Comparison of ENCODE assay signal across 12 cellular contexts in genomic region chr15:50463423-50464358, GRCh38. TPM values are rescaled to one million over a fixed set of nuclear protein-coding genes. Genes with fewer than 3 reads are reported as not detected.
DNase-seq lines count a peak whose midpoint lies in the region; ATAC-seq and TF ChIP-seq lines count a peak whose summit lies in the region.
"Had no signal": no experiment of that assay in that cellular context is flagged by ENCODE, and none has a peak within 500 bp of the region (broad histone marks: within the 10 kb centered on the region; RNA-seq: fewer than 3 reads in every experiment).

No MANE protein-coding gene starts in this region.

- H3K9ac ChIP-seq in HUES6 (ENCODE audit: low read length) = no peak overlapping the region
- H3K9ac ChIP-seq in mesenchymal stem cell (ENCODE audit: low read length) = no peak overlapping the region

- no peak overlapping the region for H2BK120ac ChIP-seq in mesenchymal stem cell (ENCODE audit: low read depth, low read length)

- H4K8ac ChIP-seq in mesenchymal stem cell (ENCODE audit: low read length) = no peak overlapping the region

- H3K23ac ChIP-seq in mesenchymal stem cell (ENCODE audit: low read length in 2 of 2) = no peak overlapping the region

- H2BK15ac ChIP-seq in mesenchymal stem cell (ENCODE audit: low read depth, poor library complexity, severe bottlenecking) = no peak overlapping the region

- H3K27me3 ChIP-seq in HUES6 (ENCODE audit: control insufficient read depth, insufficient read depth, low read length) = no peaks in the 10 kb centered on the region
- H3K27me3 ChIP-seq in mesenchymal stem cell (ENCODE audit: control insufficient read depth in 1 of 2, insufficient read depth in 1 of 2, low read length in 2 of 2) = no peaks in the 10 kb centered on the region
- no peaks in the 10 kb centered on the region for H3K27me3 ChIP-seq in right atrium auricular region

- H3K27ac ChIP-seq in HUES6 (ENCODE audit: low read depth, low read length) (0 out of 2 replicates have a peak overlapping the region, but pooled peaks have one; percentile 26), mesenchymal stem cell (ENCODE audit: low read length, poor library complexity, severe bottlenecking) (no peak overlapping the region), right atrium auricular region (no peak overlapping the region)
- H3K27ac ChIP-seq: PC-9 had no signal

- no CpG with 5 or more reads among the region's 2 CpGs for WGBS in mesenchymal stem cell

- H3K4me3 ChIP-seq in HUES6 (ENCODE audit: low read depth, low read length) (no peak overlapping the region), cardiac fibroblast (replicated peaks in 1 of 2; ENCODE audit: low read depth in 2 of 2, low read length in 2 of 2) (no peak overlapping the region), mesenchymal stem cell (ENCODE audit: insufficient read depth in 1 of 2, low read depth in 1 of 2, low read length in 2 of 2) (no peak overlapping the region), right atrium auricular region (no peak overlapping the region)
- H3K4me3 ChIP-seq: PC-9 had no signal

- DNase-seq in AG20443 (ENCODE audit: low spot score) = peak; percentile 21
- peak; percentile 19 to 60 for DNase-seq in cardiac fibroblast (ENCODE audit: low read depth in 2 of 2)
- peak; percentile 77 for DNase-seq in mesenchymal stem cell
- no peak for DNase-seq in right atrium auricular region (ENCODE audit: low spot score)
- no peak for DNase-seq in stimulated activated CD4-positive, alpha-beta T cell treated with anti-CD3 and anti-CD28 coated beads, Interleukin-2, amount 100 ng/mL, for 48 hours
- no peak for DNase-seq in NCI-H526 (lab: John Stamatoyannopoulos, UW)
- DNase-seq: activated CD8-positive, alpha-beta memory T cell treated with anti-CD3 and anti-CD28 coated beads, Interleukin-2, amount 50 U/mL, for 4 hours; NCI-H187; PC-9; stimulated activated CD4-positive, alpha-beta T cell treated with anti-CD3 and anti-CD28 coated beads, Interleukin-12 subunit alpha, Interleukin-12 subunit beta, amount 100 ng/mL, for 4 hours had no signal

- H3K4me2 ChIP-seq in mesenchymal stem cell (ENCODE audit: low read length, poor library complexity, severe bottlenecking) = no peak overlapping the region
- H3K4me2 ChIP-seq: PC-9 had no signal

- H2BK5ac ChIP-seq in mesenchymal stem cell (ENCODE audit: low read depth, low read length, poor library complexity, severe bottlenecking) = no peak overlapping the region

- no peak for TF ChIP-seq CTCF in cardiac fibroblast (IDR thresholded peaks at IDR 0.05; ENCODE audit: low read depth, low read length)
- TF ChIP-seq CTCF in right atrium auricular region (IDR thresholded peaks at IDR 0.05) = no peak

- H4K91ac ChIP-seq in mesenchymal stem cell (ENCODE audit: low read length) = no peak overlapping the region

- H2AK5ac ChIP-seq in mesenchymal stem cell (ENCODE audit: low read length, severe bottlenecking) = no peak overlapping the region

- ATAC-seq in HG03159 (IDR thresholded peaks at IDR 0.05; ENCODE audit: unreplicated experiment) = no peak

- H2AFZ ChIP-seq in mesenchymal stem cell (ENCODE audit: low read depth, low read length) = no peak overlapping the region
- H2AFZ ChIP-seq: PC-9 had no signal

- no peaks in the 10 kb centered on the region for H3K9me3 ChIP-seq in HUES6 (ENCODE audit: control insufficient read depth, insufficient read depth, low read depth, low read length)
- H3K9me3 ChIP-seq in mesenchymal stem cell (ENCODE audit: control insufficient read depth, low read length) = no peaks in the 10 kb centered on the region
- H3K9me3 ChIP-seq in right atrium auricular region = no peaks in the 10 kb centered on the region

- H3K4me1 ChIP-seq in HUES6 (ENCODE audit: control insufficient read depth, insufficient read depth, low read length) (peaks cover 28% of the 10 kb centered on the region), mesenchymal stem cell (ENCODE audit: control insufficient read depth, insufficient read depth, low read depth, low read length) (no peaks in the 10 kb centered on the region), right atrium auricular region (no peaks in the 10 kb centered on the region)

- peaks cover 5% of the 10 kb centered on the region for H3K79me1 ChIP-seq in mesenchymal stem cell (replicated peaks; ENCODE audit: low read length, poor library complexity, severe bottlenecking)

- no peak overlapping the region for H3K18ac ChIP-seq in mesenchymal stem cell (ENCODE audit: low read depth in 1 of 2, low read length in 2 of 2)

- no peak overlapping the region for H3K4ac ChIP-seq in mesenchymal stem cell (ENCODE audit: low read depth in 1 of 2, low read length in 2 of 2)

- H2BK12ac ChIP-seq in mesenchymal stem cell (ENCODE audit: low read length in 2 of 2) = no peak overlapping the region

- peaks cover 39% of the 10 kb centered on the region for H3K36me3 ChIP-seq in HUES6 (ENCODE audit: control insufficient read depth, insufficient read depth, low read length)
- peaks cover 15 to 77% of the 10 kb centered on the region in 2 experiments for H3K36me3 ChIP-seq in mesenchymal stem cell (ENCODE audit: control insufficient read depth in 1 of 2, insufficient read depth in 2 of 2, low read depth in 1 of 2, low read length in 2 of 2)
- peaks cover 41% of the 10 kb centered on the region for H3K36me3 ChIP-seq in right atrium auricular region

- no peak overlapping the region for H3K14ac ChIP-seq in mesenchymal stem cell (ENCODE audit: low read length in 2 of 2)

RNA-seq across cellular contexts. Expression of gene USP8, which starts 39.5 kb away (rescaled TPM):
- 40.9 TPM for polyA plus RNA-seq in mesenchymal stem cell (2013, experiment 1 of 2)
- 42.1 TPM for polyA plus RNA-seq in mesenchymal stem cell (2013, experiment 2 of 2)
- total RNA-seq in right atrium auricular region = 10 to 100 TPM; 25.0 to 46.5 TPM

Comparison
In these comparisons a context has a peak if more than half of its experiments do, and no peak if none do; other contexts are left out.
1. DNase-seq: peak in AG20443 (single experiment), cardiac fibroblast (2 of 2) and mesenchymal stem cell (single experiment); none in right atrium auricular region (single experiment), stimulated activated CD4-positive, alpha-beta T cell treated with anti-CD3 and anti-CD28 coated beads, Interleukin-2, amount 100 ng/mL, for 48 hours (0 of 2) and NCI-H526 (0 of 2).